8 cellular contexts compared by ENCODE assay signal in genomic region chr16:30659507-30660423, GRCh38. TPM values are rescaled to one million over a fixed set of nuclear protein-coding genes. Genes with fewer than 3 reads are reported as not detected.
DNase-seq lines count a peak whose midpoint lies in the region; ATAC-seq and TF ChIP-seq lines count a peak whose summit lies in the region.

No MANE protein-coding gene starts in this region.

- ATAC-seq in activated B cell treated with CpG ODN at 0.5 μM for 24 hours (ENCODE audit: low read depth) (no peak), GM18907 (IDR thresholded peaks at IDR 0.05; ENCODE audit: unreplicated experiment) (no peak)
- ATAC-seq in stimulated activated naive B cell treated with anti-CD40 and anti-IgM and Interleukin-4, amounts not matched to agents 10 μg/mL and 1 μg/mL and 100 μg/mL, for 72 hours (replicated peaks): no peak

- H2BK15ac ChIP-seq in mesenchymal stem cell (ENCODE audit: low read depth, poor library complexity, severe bottlenecking): peak overlapping the region; percentile 65

- peaks cover 51 to 60% of the 10 kb centered on the region in 2 experiments for H3K36me3 ChIP-seq in mesenchymal stem cell (ENCODE audit: control insufficient read depth in 1 of 2, insufficient read depth in 2 of 2, low read depth in 1 of 2, low read length in 2 of 2)

- H3K4me1 ChIP-seq in mesenchymal stem cell (ENCODE audit: control insufficient read depth, insufficient read depth, low read depth, low read length): peaks cover 27% of the 10 kb centered on the region

- H2AK5ac ChIP-seq in mesenchymal stem cell (ENCODE audit: low read length, severe bottlenecking): peak overlapping the region; percentile 50

- CTCF ChIA-PET in activated B cell treated with CpG ODN at 0.5 μM for 24 hours (lab: Charles Lee): interaction anchor here (0.8 to 4.2 kb wide), 7 partner anchors 9 to 568 kb away, joined by 3 to 44 read pairs (median 5); partner anchors contain the start of genes DCTPP1, PRR14 and TBX6

- H2BK5ac ChIP-seq in mesenchymal stem cell (ENCODE audit: low read depth, low read length, poor library complexity, severe bottlenecking): peak overlapping the region; percentile 91

- H3K9me3 ChIP-seq in mesenchymal stem cell (ENCODE audit: control insufficient read depth, low read length): no peaks in the 10 kb centered on the region

- peak overlapping the region; percentile 92 to 95 for H3K27ac ChIP-seq in coronary artery
- peak overlapping the region; percentile 83 for H3K27ac ChIP-seq in mesenchymal stem cell (ENCODE audit: low read length, poor library complexity, severe bottlenecking)

- peak; percentile 34 for DNase-seq in NCI-H82 (lab: John Stamatoyannopoulos, UW)
- DNase-seq in NCI-H82 treated with DMSO at 0.1 percent for 48 hours (lab: John Stamatoyannopoulos, UW; ENCODE audit: unreplicated experiment): no peak
- DNase-seq in activated B cell treated with CpG ODN at 0.5 μM for 24 hours: peak; percentile 46
- no peak for DNase-seq in coronary artery (ENCODE audit: low spot score)
- peak; percentile 16 for DNase-seq in mesenchymal stem cell
- DNase-seq in stimulated activated naive B cell treated with anti-CD40 and anti-IgM and Interleukin-4, amounts not matched to agents 10 μg/mL and 1 μg/mL and 100 μg/mL, for 72 hours: peak; percentile 65
- no peak for DNase-seq in NCI-H187 treated with DMSO at 0.1 percent for 48 hours (lab: John Stamatoyannopoulos, UW)

- H3K4me3 Mint-ChIP-seq in activated B cell treated with CpG ODN at 0.5 μM for 24 hours: peak overlapping the region; percentile 93
- H3K4me3 Mint-ChIP-seq in stimulated activated naive B cell treated with anti-CD40 and anti-IgM and Interleukin-4, amounts not matched to agents 10 μg/mL and 1 μg/mL and 100 μg/mL, for 72 hours: peak overlapping the region; percentile 85 to 90

- peak overlapping the region; percentile 87 for H2BK120ac ChIP-seq in mesenchymal stem cell (ENCODE audit: low read depth, low read length)

- H3K14ac ChIP-seq in mesenchymal stem cell (ENCODE audit: low read length in 2 of 2): peak overlapping the region in 1 of 2 experiments; percentile 42

- H4K8ac ChIP-seq in mesenchymal stem cell (ENCODE audit: low read length): peak overlapping the region; percentile 69

- peak overlapping the region; percentile 97 for H3K27ac Mint-ChIP-seq in activated B cell treated with CpG ODN at 0.5 μM for 24 hours
- H3K27ac Mint-ChIP-seq in stimulated activated naive B cell treated with anti-CD40 and anti-IgM and Interleukin-4, amounts not matched to agents 10 μg/mL and 1 μg/mL and 100 μg/mL, for 72 hours: peak overlapping the region; percentile 86

- no peak overlapping the region for H2AFZ ChIP-seq in mesenchymal stem cell (ENCODE audit: low read depth, low read length)

- peak overlapping the region in 1 of 2 experiments; percentile 34 for H3K23ac ChIP-seq in mesenchymal stem cell (ENCODE audit: low read length in 2 of 2)

- peak overlapping the region; percentile 100 for H3K9ac ChIP-seq in mesenchymal stem cell (ENCODE audit: low read length)

- H2BK12ac ChIP-seq in mesenchymal stem cell (ENCODE audit: low read length in 2 of 2): peak overlapping the region in 1 of 2 experiments; percentile 70

- peak overlapping the region; percentile 81 for H4K91ac ChIP-seq in mesenchymal stem cell (ENCODE audit: low read length)

- peaks cover 13% of the 10 kb centered on the region for H3K79me1 ChIP-seq in mesenchymal stem cell (replicated peaks; ENCODE audit: low read length, poor library complexity, severe bottlenecking)

- intact Hi-C loops in activated B cell treated with CpG ODN at 0.5 μM for 24 hours (cut with micrococcal nuclease): loop anchor here (1.0 to 10.0 kb wide), 4 partner anchors 35 to 595 kb away; partner anchors contain the start of genes ALDOA, CFAP119 and RNF40

- POLR2A ChIA-PET in activated B cell treated with CpG ODN at 0.5 μM for 24 hours (lab: Charles Lee): interaction anchor here (0.5 to 4.4 kb wide), 40 partner anchors 7 to 698 kb away, joined by 3 to 107 read pairs (median 6); partner anchors contain the start of genes ALDOA, DCTPP1, ITGAL and PHKG2

- no peak for TF ChIP-seq CTCF in activated B cell treated with CpG ODN at 0.5 μM for 24 hours (IDR thresholded peaks at IDR 0.05)
- no peak for TF ChIP-seq CTCF in coronary artery (IDR thresholded peaks at IDR 0.05)

- H3K27me3 Mint-ChIP-seq in activated B cell treated with CpG ODN at 0.5 μM for 24 hours: no peaks in the 10 kb centered on the region
- no peaks in the 10 kb centered on the region for H3K27me3 Mint-ChIP-seq in stimulated activated naive B cell treated with anti-CD40 and anti-IgM and Interleukin-4, amounts not matched to agents 10 μg/mL and 1 μg/mL and 100 μg/mL, for 72 hours

- 8% methylated on average over 57 of the region's 84 CpGs for WGBS in mesenchymal stem cell

- no peaks in the 10 kb centered on the region for H3K9me3 Mint-ChIP-seq in activated B cell treated with CpG ODN at 0.5 μM for 24 hours
- no peaks in the 10 kb centered on the region for H3K9me3 Mint-ChIP-seq in stimulated activated naive B cell treated with anti-CD40 and anti-IgM and Interleukin-4, amounts not matched to agents 10 μg/mL and 1 μg/mL and 100 μg/mL, for 72 hours

- H3K27me3 ChIP-seq in mesenchymal stem cell (ENCODE audit: control insufficient read depth in 1 of 2, insufficient read depth in 1 of 2, low read length in 2 of 2): no peaks in the 10 kb centered on the region

- H3K4me2 ChIP-seq in mesenchymal stem cell (ENCODE audit: low read length, poor library complexity, severe bottlenecking): peak overlapping the region; percentile 78

- peaks cover 44% of the 10 kb centered on the region for H3K4me1 Mint-ChIP-seq in activated B cell treated with CpG ODN at 0.5 μM for 24 hours
- peaks cover 32 to 55% of the 10 kb centered on the region in 2 donors for H3K4me1 Mint-ChIP-seq in stimulated activated naive B cell treated with anti-CD40 and anti-IgM and Interleukin-4, amounts not matched to agents 10 μg/mL and 1 μg/mL and 100 μg/mL, for 72 hours

- peak overlapping the region; percentile 77 for H3K4me3 ChIP-seq in coronary artery
- peak overlapping the region; percentile 87 to 93 for H3K4me3 ChIP-seq in mesenchymal stem cell (ENCODE audit: insufficient read depth in 1 of 2, low read depth in 1 of 2, low read length in 2 of 2)

- H3K18ac ChIP-seq in mesenchymal stem cell (ENCODE audit: low read depth in 1 of 2, low read length in 2 of 2): peak overlapping the region; percentile 86 to 94

- H3K4ac ChIP-seq in mesenchymal stem cell (ENCODE audit: low read depth in 1 of 2, low read length in 2 of 2): peak overlapping the region; percentile 75 to 85

- peaks cover 63% of the 10 kb centered on the region for H3K36me3 Mint-ChIP-seq in activated B cell treated with CpG ODN at 0.5 μM for 24 hours (ENCODE audit: low read depth)
- peaks cover 34 to 56% of the 10 kb centered on the region in 2 donors for H3K36me3 Mint-ChIP-seq in stimulated activated naive B cell treated with anti-CD40 and anti-IgM and Interleukin-4, amounts not matched to agents 10 μg/mL and 1 μg/mL and 100 μg/mL, for 72 hours

RNA-seq across cellular contexts. Expression of gene FBRS, which starts 1.5 kb away (rescaled TPM):
- total RNA-seq in activated B cell treated with CpG ODN at 0.5 μM for 24 hours: 166 and 204 TPM in 2 replicates
- 61.7 TPM for polyA plus RNA-seq in mesenchymal stem cell (2013, experiment 1 of 2)
- 57.4 TPM for polyA plus RNA-seq in mesenchymal stem cell (2013, experiment 2 of 2)

RNA-seq across cellular contexts. Expression of gene PRR14, which starts 9.0 kb away (rescaled TPM):
- 63.5 and 77.9 TPM in 2 replicates for total RNA-seq in activated B cell treated with CpG ODN at 0.5 μM for 24 hours
- 38.9 TPM for polyA plus RNA-seq in mesenchymal stem cell (2013, experiment 1 of 2)
- polyA plus RNA-seq in mesenchymal stem cell (2013, experiment 2 of 2): 37.7 TPM

RNA-seq across cellular contexts. Expression of gene SRCAP, which starts 39.2 kb away (rescaled TPM):
- total RNA-seq in activated B cell treated with CpG ODN at 0.5 μM for 24 hours: 109 and 123 TPM in 2 replicates
- 17.1 TPM for polyA plus RNA-seq in mesenchymal stem cell (2013, experiment 1 of 2)
- 16.0 TPM for polyA plus RNA-seq in mesenchymal stem cell (2013, experiment 2 of 2)

RNA-seq across cellular contexts. Expression of gene ZNF689, which starts 49.6 kb away (rescaled TPM):
- total RNA-seq in activated B cell treated with CpG ODN at 0.5 μM for 24 hours: 10.1 and 11.6 TPM in 2 replicates
- polyA plus RNA-seq in mesenchymal stem cell (2013, experiment 1 of 2): 7.4 TPM
- polyA plus RNA-seq in mesenchymal stem cell (2013, experiment 2 of 2): 6.7 TPM

Comparison
In these comparisons a context has a peak if more than half of its experiments do, and no peak if none do; other contexts are left out.
1. DNase-seq: peak in NCI-H82 (single experiment), activated B cell treated with CpG ODN at 0.5 μM for 24 hours (single experiment), mesenchymal stem cell (single experiment) and stimulated activated naive B cell treated with anti-CD40 and anti-IgM and Interleukin-4, amounts not matched to agents 10 μg/mL and 1 μg/mL and 100 μg/mL, for 72 hours (single experiment); none in NCI-H82 treated with DMSO at 0.1 percent for 48 hours (single experiment), coronary artery (single experiment) and NCI-H187 treated with DMSO at 0.1 percent for 48 hours (single experiment).